In genomic region chr12:51056242-51056641, GRCh38 we compare ENCODE assay signal across 18 cellular contexts. TPM values are rescaled to one million over a fixed set of nuclear protein-coding genes. Genes with fewer than 3 reads are reported as not detected.
DNase-seq lines count a peak whose midpoint lies in the region; ATAC-seq, FAIRE-seq and TF ChIP-seq lines count a peak whose summit lies in the region.
"Had no signal": no experiment of that assay in that cellular context is flagged by ENCODE, and none has a peak within 500 bp of the region (broad histone marks: within the 10 kb centered on the region; RNA-seq: fewer than 3 reads in every experiment).

No MANE protein-coding gene starts in this region.

- ATAC-seq in A549: 0 out of 6 replicates have a peak, but pooled peaks of 1 of the 2 experiments have one; percentile 39
- ATAC-seq in RWPE2 (ENCODE audit: low read depth): peak; percentile 96
- ATAC-seq in GM19035 (IDR thresholded peaks at IDR 0.05; ENCODE audit: unreplicated experiment): no peak
- ATAC-seq in GM21529 (IDR thresholded peaks at IDR 0.05; ENCODE audit: unreplicated experiment): no peak
- no peak for ATAC-seq in GM21526 (IDR thresholded peaks at IDR 0.05; ENCODE audit: low FRiP score, unreplicated experiment)

- no peak for TF ChIP-seq RAD21 in A549 (conservative IDR thresholded peaks at IDR 0.05 in 1 of 2, IDR thresholded peaks at IDR 0.05 in 1 of 2)

- no peak for TF ChIP-seq POLR2A in A549 (IDR thresholded peaks at IDR 0.05; ENCODE audit: low read length)

- H3K4me3 ChIP-seq in A549 (no peak overlapping the region), HL-60 (replicated peaks; ENCODE audit: insufficient read depth, low read length) (no peak overlapping the region), RWPE2 (ENCODE audit: severe bottlenecking) (no peak overlapping the region)
- H3K4me3 ChIP-seq: BLaER1, esophagus muscularis mucosa had no signal

- H3K27ac ChIP-seq in A549 (no peak overlapping the region), HL-60 (replicated peaks) (0 out of 2 replicates have a peak overlapping the region, but pooled peaks have one; percentile 12), RWPE2 (ENCODE audit: poor library complexity, severe bottlenecking) (peak overlapping the region; percentile 2)
- H3K27ac ChIP-seq: BLaER1, esophagus muscularis mucosa had no signal

- CTCF ChIA-PET in A549 (lab: Yijun Ruan, JAX): interaction anchor here (0.9 kb wide), 1 partner anchor 294 kb away, joined by 4 read pairs; no protein-coding TSS in a partner anchor

- no peak for FAIRE-seq in A549 (lab: Jason Lieb, UNC)
- FAIRE-seq: H1, islet of Langerhans had no signal

- H3K4me1 ChIP-seq in A549: no peaks in the 10 kb centered on the region
- H3K4me1 ChIP-seq in RWPE2 (ENCODE audit: insufficient read depth, poor library complexity, severe bottlenecking): peaks cover 8% of the 10 kb centered on the region
- H3K4me1 ChIP-seq: BLaER1, esophagus muscularis mucosa had no signal

- H3K36me3 ChIP-seq in RWPE2 (ENCODE audit: low read depth): peaks cover 90% of the 10 kb centered on the region

- no peak for TF ChIP-seq EP300 in A549 (IDR thresholded peaks at IDR 0.05)

- no peak for TF ChIP-seq CTCF in A549 (IDR thresholded peaks at IDR 0.05)
- no peak for TF ChIP-seq CTCF in HL-60 (IDR thresholded peaks at IDR 0.05; ENCODE audit: insufficient read depth, low read length)
- TF ChIP-seq CTCF in RWPE2 (IDR thresholded peaks at IDR 0.05; ENCODE audit: poor library complexity, severe bottlenecking): no peak

- WGBS in A549 (ENCODE audit: missing lambda C conversion rate): 68% methylated on average over 5 of the region's 5 CpGs

- POLR2A ChIA-PET in A549 (lab: Yijun Ruan, JAX): interaction anchor here (2.0 kb wide), 1 partner anchor 27 kb away, joined by 9 read pairs; the partner anchor contains the start of gene CSRNP2

- H3K27me3 ChIP-seq in HL-60 (ENCODE audit: insufficient read depth, poor library complexity, severe bottlenecking): no peaks in the 10 kb centered on the region
- H3K27me3 ChIP-seq in RWPE2 (ENCODE audit: insufficient read depth, poor library complexity, severe bottlenecking): no peaks in the 10 kb centered on the region
- H3K27me3 ChIP-seq: BLaER1, esophagus muscularis mucosa had no signal

- DNase-seq in A549 (ENCODE audit: low read depth in 1 of 2, low spot score in 1 of 2) (peak in 1 of 2 experiments; percentile 21), HL-60 (ENCODE audit: low read depth in 1 of 2, low spot score in 1 of 2) (peak; percentile 62 to 86), RWPE2 (ENCODE audit: low spot score) (peak; percentile 67), fibroblast of the conjunctiva (ENCODE audit: low read depth) (peak; percentile 26), GF-D8 (lab: John Stamatoyannopoulos, UW) (no peak)
- DNase-seq: activated CD8-positive, alpha-beta memory T cell treated with anti-CD3 and anti-CD28 coated beads for 24 hours; activated naive CD4-positive, alpha-beta T cell treated with anti-CD3 and anti-CD28 coated beads, Interleukin-2, amount 50 U/mL, for 16 hours; DMS79 treated with DMSO at 0.1 percent for 48 hours; NCI-H1092 treated with DMSO at 0.1 percent for 48 hours; stimulated activated CD4-positive, alpha-beta T cell treated with anti-CD3 and anti-CD28 coated beads, Interleukin-4, amount 100 ng/mL, for 1 hour; stimulated activated naive CD4-positive, alpha-beta T cell treated with Interleukin-2 at 50 U/mL for 16 hours had no signal

- no peaks in the 10 kb centered on the region for H3K9me3 ChIP-seq in A549
- no peaks in the 10 kb centered on the region for H3K9me3 ChIP-seq in RWPE2 (ENCODE audit: severe bottlenecking)
- H3K9me3 ChIP-seq: BLaER1, esophagus muscularis mucosa had no signal

- H3K4me2 ChIP-seq in A549: no peak overlapping the region
- H3K4me2 ChIP-seq: BLaER1 had no signal

TF ChIP-seq in A549, 52 proteins besides CTCF, POLR2A, EP300 and RAD21:
- TF ChIP-seq CEBPB (IDR thresholded peaks at IDR 0.05) (peak; percentile 37 to 40; a peak in 2 of 4 replicates), BHLHE40 (IDR thresholded peaks at IDR 0.05; ENCODE audit: low read depth, low read length) (no peak)

RNA-seq across cellular contexts. Expression of gene LETMD1, which starts 8.1 kb away (rescaled TPM):
- polyA plus RNA-seq in A549 (2011; rRNA removed): 72.9 and 83.0 TPM in 2 replicates
- polyA plus RNA-seq in A549 (2012; cell fraction: cytosol; rRNA removed): 32.0 and 43.0 TPM in 2 replicates
- 61.9 and 103 TPM in 2 replicates for polyA plus RNA-seq in A549 (2012; cell fraction: nucleus; rRNA removed)
- 29.6 to 35.9 TPM (median 31.5 TPM) in 3 replicates for polyA plus RNA-seq in A549 (2017; fragmentation: RNase III; extraction: RNeasy Plus Mini Kit Qiagen cat#74134 plus additional on column Dnase treatment)
- 41.2 and 41.8 TPM in 2 replicates for polyA minus RNA-seq in A549 (2011; rRNA and poly(A)+ RNA removed)

RNA-seq across cellular contexts. Expression of gene CSRNP2, which starts 27.2 kb away (rescaled TPM):
- polyA plus RNA-seq in A549 (2011; rRNA removed) (20.3 and 21.6 TPM in 2 replicates), A549 (2017; fragmentation: RNase III; extraction: RNeasy Plus Mini Kit Qiagen cat#74134 plus additional on column Dnase treatment) (9.9 to 11.1 TPM (median 10.3 TPM) in 3 replicates)
- polyA plus RNA-seq in A549 (2012; cell fraction: cytosol; rRNA removed): 8.4 and 10.1 TPM in 2 replicates
- polyA plus RNA-seq in A549 (2012; cell fraction: nucleus; rRNA removed): 9.2 and 13.5 TPM in 2 replicates
- 15.0 and 16.9 TPM in 2 replicates for polyA minus RNA-seq in A549 (2011; rRNA and poly(A)+ RNA removed)

RNA-seq across cellular contexts. Expression of gene SLC11A2, which starts 30.1 kb away (rescaled TPM):
- 80.7 and 82.6 TPM in 2 replicates for polyA plus RNA-seq in A549 (2011; rRNA removed)
- 33.1 and 42.8 TPM in 2 replicates for polyA plus RNA-seq in A549 (2012; cell fraction: cytosol; rRNA removed)
- 43.9 and 98.0 TPM in 2 replicates for polyA plus RNA-seq in A549 (2012; cell fraction: nucleus; rRNA removed)
- 28.3 to 31.6 TPM (median 30.8 TPM) in 3 replicates for polyA plus RNA-seq in A549 (2017; fragmentation: RNase III; extraction: RNeasy Plus Mini Kit Qiagen cat#74134 plus additional on column Dnase treatment)
- 76.3 and 109 TPM in 2 replicates for polyA minus RNA-seq in A549 (2011; rRNA and poly(A)+ RNA removed)

Comparison
In these comparisons a context has a peak if more than half of its experiments do, and no peak if none do; other contexts are left out.
1. H3K27ac ChIP-seq: peak in HL-60 (single experiment) and RWPE2 (single experiment); none in A549 (0 of 2).